12 cellular contexts compared by ENCODE assay signal in the genomic region with DNA sequence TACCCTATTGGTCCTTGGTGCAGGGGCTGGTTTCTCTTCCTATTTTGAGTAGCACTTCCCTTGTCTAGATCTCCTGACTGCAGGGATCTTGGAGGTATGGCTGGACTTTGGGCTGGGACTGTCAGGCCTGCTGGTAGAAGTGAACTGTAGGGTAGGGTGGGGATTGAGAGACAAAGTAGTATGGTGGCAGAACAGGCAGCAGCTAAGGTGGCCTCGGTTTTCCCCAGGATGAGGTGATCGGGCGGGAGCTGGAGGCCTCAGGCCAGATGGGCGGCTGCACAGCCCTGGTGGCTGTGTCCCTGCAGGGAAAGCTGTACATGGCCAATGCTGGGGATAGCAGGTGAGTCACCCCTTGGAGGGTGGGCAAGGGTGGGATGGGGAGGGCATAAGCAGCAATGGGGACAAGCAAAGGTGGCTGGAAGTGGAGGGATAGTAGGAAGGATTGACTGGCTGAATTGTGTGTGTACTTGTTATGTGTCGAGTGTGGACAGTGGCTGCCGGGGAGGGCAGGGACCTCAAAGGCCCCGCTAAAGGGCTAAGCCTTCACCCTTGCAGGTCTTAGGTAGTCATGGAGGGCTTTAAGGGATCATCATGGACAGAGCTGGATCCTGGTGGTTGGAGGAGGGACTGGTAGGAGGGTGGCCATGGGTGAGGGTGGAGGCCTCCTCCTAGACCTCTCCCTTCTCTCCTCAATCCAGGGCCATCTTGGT. TPM values are rescaled to one million over a fixed set of nuclear protein-coding genes. Genes with fewer than 3 reads are reported as not detected.
DNase-seq lines count a peak whose midpoint lies in the region; ATAC-seq and TF ChIP-seq lines count a peak whose summit lies in the region.
"Had no signal": no experiment of that assay in that cellular context is flagged by ENCODE, and none has a peak within 500 bp of the region (broad histone marks: within the 10 kb centered on the region; RNA-seq: fewer than 3 reads in every experiment).

No MANE protein-coding gene starts in this region.

- no peak for ATAC-seq in activated CD8-positive, alpha-beta T cell treated with anti-CD3 and anti-CD28 coated beads, Interleukin-2, amount 10 ng/mL, durations not matched to agents 7 days and 5 days
- ATAC-seq in GM18502 (IDR thresholded peaks at IDR 0.05; ENCODE audit: poor library complexity, unreplicated experiment) = no peak
- ATAC-seq: PC-3 had no signal

- POLR2A ChIA-PET in activated CD8-positive, alpha-beta T cell treated with anti-CD3 and anti-CD28 coated beads, Interleukin-2, amount 10 ng/mL, durations not matched to agents 7 days and 5 days (lab: Charles Lee) = interaction anchor here (0.9 to 20.7 kb wide), 9 partner anchors 7 to 306 kb away, joined by 3 to 400 read pairs (median 6); a partner anchor contains a TSS

- H3K9me3 ChIP-seq in hepatocyte (ENCODE audit: low read depth) = no peaks in the 10 kb centered on the region

- H3K36me3 ChIP-seq in hepatocyte (replicated peaks; ENCODE audit: insufficient read depth, low read depth) = no peaks in the 10 kb centered on the region

- peak; percentile 21 for DNase-seq in activated naive CD4-positive, alpha-beta T cell treated with anti-CD3 and anti-CD28 coated beads, Interleukin-2, amount 10 ng/mL, durations not matched to agents 7 days and 5 days
- no peak for DNase-seq in activated naive CD4-positive, alpha-beta T cell treated with Interleukin-2 at 50 U/mL for 16 hours
- no peak for DNase-seq in activated CD8-positive, alpha-beta T cell treated with anti-CD3 and anti-CD28 coated beads, Interleukin-2, amount 10 ng/mL, durations not matched to agents 7 days and 5 days
- DNase-seq in hepatocyte (ENCODE audit: low spot score) (peak; percentile 4), cerebellar nuclear complex (lab: John Stamatoyannopoulos, UW) (no peak), putamen (ENCODE audit: low spot score) (no peak)
- DNase-seq: NCI-H1436 treated with DMSO at 0.1 percent for 48 hours, PC-3 had no signal

- H3K27ac ChIP-seq in hepatocyte = no peak overlapping the region
- H3K27ac ChIP-seq in temporal lobe (ENCODE audit: low read depth, low read length) = peak overlapping the region; percentile 2
- H3K27ac ChIP-seq: parathyroid adenoma had no signal

- peaks cover 17% of the 10 kb centered on the region for H3K4me1 ChIP-seq in hepatocyte (ENCODE audit: insufficient read depth)
- H3K4me1 ChIP-seq: parathyroid adenoma had no signal

- H3K9me3 Mint-ChIP-seq in activated naive CD4-positive, alpha-beta T cell treated with anti-CD3 and anti-CD28 coated beads, Interleukin-2, amount 10 ng/mL, durations not matched to agents 7 days and 5 days = no peaks in the 10 kb centered on the region
- no peaks in the 10 kb centered on the region for H3K9me3 Mint-ChIP-seq in activated CD8-positive, alpha-beta T cell treated with anti-CD3 and anti-CD28 coated beads, Interleukin-2, amount 10 ng/mL, durations not matched to agents 7 days and 5 days (ENCODE audit: insufficient read depth)

- no peaks in the 10 kb centered on the region for H3K79me2 ChIP-seq in hepatocyte
- H3K79me2 ChIP-seq: parathyroid adenoma had no signal

- H3K27me3 Mint-ChIP-seq in activated naive CD4-positive, alpha-beta T cell treated with anti-CD3 and anti-CD28 coated beads, Interleukin-2, amount 10 ng/mL, durations not matched to agents 7 days and 5 days = no peaks in the 10 kb centered on the region
- no peaks in the 10 kb centered on the region for H3K27me3 Mint-ChIP-seq in activated CD8-positive, alpha-beta T cell treated with anti-CD3 and anti-CD28 coated beads, Interleukin-2, amount 10 ng/mL, durations not matched to agents 7 days and 5 days (ENCODE audit: low read depth)

- no peak overlapping the region for H3K4me2 ChIP-seq in hepatocyte

- TF ChIP-seq CTCF in hepatocyte (IDR thresholded peaks at IDR 0.05; ENCODE audit: poor library complexity) = no peak

- no peak overlapping the region for H2AFZ ChIP-seq in hepatocyte
- H2AFZ ChIP-seq: parathyroid adenoma had no signal

- CTCF ChIA-PET in activated naive CD4-positive, alpha-beta T cell treated with anti-CD3 and anti-CD28 coated beads, Interleukin-2, amount 10 ng/mL, durations not matched to agents 7 days and 5 days (lab: Charles Lee) = interaction anchor here (2.1 kb wide), 1 partner anchor 29 kb away, joined by 5 read pairs; no protein-coding TSS in a partner anchor
- CTCF ChIA-PET in activated CD8-positive, alpha-beta T cell treated with anti-CD3 and anti-CD28 coated beads, Interleukin-2, amount 10 ng/mL, durations not matched to agents 7 days and 5 days (lab: Charles Lee) = interaction anchor here (0.7 to 8.4 kb wide), 4 partner anchors 11 to 92 kb away, joined by 4 to 66 read pairs (median 28); a partner anchor contains a TSS

- no peaks in the 10 kb centered on the region for H3K27me3 ChIP-seq in hepatocyte

- WGBS in hepatocyte (ENCODE audit: low lambda C conversion rate, missing lambda C conversion rate) = 90% methylated on average over 7 of the region's 7 CpGs

- H3K4me1 Mint-ChIP-seq in activated naive CD4-positive, alpha-beta T cell treated with anti-CD3 and anti-CD28 coated beads, Interleukin-2, amount 10 ng/mL, durations not matched to agents 7 days and 5 days = peaks cover 89% of the 10 kb centered on the region
- H3K4me1 Mint-ChIP-seq in activated CD8-positive, alpha-beta T cell treated with anti-CD3 and anti-CD28 coated beads, Interleukin-2, amount 10 ng/mL, durations not matched to agents 7 days and 5 days (ENCODE audit: low read depth) = peaks cover 84% of the 10 kb centered on the region

- peak overlapping the region; percentile 92 for H3K27ac Mint-ChIP-seq in activated naive CD4-positive, alpha-beta T cell treated with anti-CD3 and anti-CD28 coated beads, Interleukin-2, amount 10 ng/mL, durations not matched to agents 7 days and 5 days
- peak overlapping the region; percentile 82 for H3K27ac Mint-ChIP-seq in activated CD8-positive, alpha-beta T cell treated with anti-CD3 and anti-CD28 coated beads, Interleukin-2, amount 10 ng/mL, durations not matched to agents 7 days and 5 days

- H3K36me3 Mint-ChIP-seq in activated naive CD4-positive, alpha-beta T cell treated with anti-CD3 and anti-CD28 coated beads, Interleukin-2, amount 10 ng/mL, durations not matched to agents 7 days and 5 days = peaks cover 57% of the 10 kb centered on the region
- peaks cover 68% of the 10 kb centered on the region for H3K36me3 Mint-ChIP-seq in activated CD8-positive, alpha-beta T cell treated with anti-CD3 and anti-CD28 coated beads, Interleukin-2, amount 10 ng/mL, durations not matched to agents 7 days and 5 days (ENCODE audit: low read depth)

- no peaks in the 10 kb centered on the region for H4K20me1 ChIP-seq in hepatocyte (ENCODE audit: insufficient read depth, poor library complexity, severe bottlenecking)

- no peaks in the 10 kb centered on the region for H3K9me2 ChIP-seq in hepatocyte (replicated peaks; ENCODE audit: insufficient read depth)

- peak overlapping the region; percentile 87 for H3K4me3 Mint-ChIP-seq in activated naive CD4-positive, alpha-beta T cell treated with anti-CD3 and anti-CD28 coated beads, Interleukin-2, amount 10 ng/mL, durations not matched to agents 7 days and 5 days
- peak overlapping the region; percentile 92 for H3K4me3 Mint-ChIP-seq in activated CD8-positive, alpha-beta T cell treated with anti-CD3 and anti-CD28 coated beads, Interleukin-2, amount 10 ng/mL, durations not matched to agents 7 days and 5 days

- H3K4me3 ChIP-seq in hepatocyte = no peak overlapping the region

RNA-seq across cellular contexts. Expression of a gene that starts 2.1 kb away (rescaled TPM):
- 10 to 100 TPM; 90.7 to 91.9 TPM for total RNA-seq in activated CD8-positive, alpha-beta T cell treated with anti-CD3 and anti-CD28 coated beads, Interleukin-2, amount 10 ng/mL, durations not matched to agents 7 days and 5 days
- 6.2 and 8.0 TPM in 2 replicates for total RNA-seq in hepatocyte
- 8.4 and 10.7 TPM in 2 replicates for polyA plus RNA-seq in hepatocyte
- total RNA-seq in temporal lobe = 6.9 TPM

RNA-seq across cellular contexts. Expression of a gene that starts 8.7 kb away (rescaled TPM):
- 100 to 1,000 TPM; 154 to 162 TPM for total RNA-seq in activated CD8-positive, alpha-beta T cell treated with anti-CD3 and anti-CD28 coated beads, Interleukin-2, amount 10 ng/mL, durations not matched to agents 7 days and 5 days
- total RNA-seq in hepatocyte (52.5 and 59.1 TPM in 2 replicates), temporal lobe (17.2 TPM)
- 45.7 and 47.4 TPM in 2 replicates for polyA plus RNA-seq in hepatocyte

RNA-seq across cellular contexts. Expression of a gene that starts 22.2 kb away (rescaled TPM):
- total RNA-seq in activated CD8-positive, alpha-beta T cell treated with anti-CD3 and anti-CD28 coated beads, Interleukin-2, amount 10 ng/mL, durations not matched to agents 7 days and 5 days = under 1 TPM; 0.52 to 0.79 TPM
- not detected in 2 replicates for total RNA-seq in hepatocyte
- polyA plus RNA-seq in hepatocyte = not detected in 2 replicates
- total RNA-seq in temporal lobe = not detected
- total RNA-seq: PC-3 had no signal
- polyA plus RNA-seq: fibroblast of lung had no signal

RNA-seq across cellular contexts. Expression of a gene that starts 30.8 kb away (rescaled TPM):
- 100 to 1,000 TPM; 131 TPM for total RNA-seq in activated CD8-positive, alpha-beta T cell treated with anti-CD3 and anti-CD28 coated beads, Interleukin-2, amount 10 ng/mL, durations not matched to agents 7 days and 5 days
- total RNA-seq in hepatocyte (50.9 and 52.1 TPM in 2 replicates), temporal lobe (135 TPM)
- 20.2 and 24.8 TPM in 2 replicates for polyA plus RNA-seq in hepatocyte

RNA-seq across cellular contexts. Expression of a gene that starts 40.0 kb away (rescaled TPM):
- 10 to 100 TPM; 24.7 to 25.6 TPM for total RNA-seq in activated CD8-positive, alpha-beta T cell treated with anti-CD3 and anti-CD28 coated beads, Interleukin-2, amount 10 ng/mL, durations not matched to agents 7 days and 5 days
- total RNA-seq in hepatocyte = 112 and 116 TPM in 2 replicates
- 95.5 and 110 TPM in 2 replicates for polyA plus RNA-seq in hepatocyte
- 1.2 TPM for total RNA-seq in temporal lobe

Comparison
In these comparisons a context has a peak if more than half of its experiments do, and no peak if none do; other contexts are left out.
1. DNase-seq: peak in activated naive CD4-positive, alpha-beta T cell treated with anti-CD3 and anti-CD28 coated beads, Interleukin-2, amount 10 ng/mL, durations not matched to agents 7 days and 5 days (single experiment) and hepatocyte (single experiment); none in activated naive CD4-positive, alpha-beta T cell treated with Interleukin-2 at 50 U/mL for 16 hours (single experiment), activated CD8-positive, alpha-beta T cell treated with anti-CD3 and anti-CD28 coated beads, Interleukin-2, amount 10 ng/mL, durations not matched to agents 7 days and 5 days (single experiment), cerebellar nuclear complex (0 of 2) and putamen (single experiment).
2. RNA of a gene that starts 2.1 kb away (total RNA-seq): 90.7 to 91.9 TPM in activated CD8-positive, alpha-beta T cell treated with anti-CD3 and anti-CD28 coated beads, Interleukin-2, amount 10 ng/mL, durations not matched to agents 7 days and 5 days; 6.9 TPM in temporal lobe (single experiment) and 6.2 to 8.0 TPM in hepatocyte; every median in the first group is over 10 times any median in the second.